ENCODE assay signal across 8 cellular contexts in genomic region chr1:220487297-220487820, GRCh38. TPM values are rescaled to one million over a fixed set of nuclear protein-coding genes. Genes with fewer than 3 reads are reported as not detected.
DNase-seq lines count a peak whose midpoint lies in the region; ATAC-seq and TF ChIP-seq lines count a peak whose summit lies in the region.

No MANE protein-coding gene starts in this region.

- DNase-seq in DMS153 treated with DMSO at 0.1 percent for 48 hours (lab: John Stamatoyannopoulos, UW; ENCODE audit: unreplicated experiment) = peak; percentile 93
- peak; percentile 20 for DNase-seq in LHCN-M2 (ENCODE audit: low read depth)
- no peak for DNase-seq in WTC11 (ENCODE audit: low spot score)
- DNase-seq in lung microvascular endothelial cell (ENCODE audit: low read depth in 2 of 2) = peak; percentile 71 to 88
- DNase-seq in MM.1S = no peak
- DNase-seq in ecto neural progenitor cell (ENCODE audit: low spot score) = no peak

- H3K4me3 Mint-ChIP-seq in WTC11 = no peak overlapping the region

- no peaks in the 10 kb centered on the region for H3K36me3 Mint-ChIP-seq in WTC11

- H3K4me1 ChIP-seq in MM.1S (ENCODE audit: low read length) = no peaks in the 10 kb centered on the region

- H3K9me3 Mint-ChIP-seq in WTC11 = no peaks in the 10 kb centered on the region

- H3K4me1 Mint-ChIP-seq in WTC11 = peaks cover 10% of the 10 kb centered on the region; the same call in 1 of the 2 replicates

- no peaks in the 10 kb centered on the region for H3K36me3 ChIP-seq in MM.1S (replicated peaks; ENCODE audit: insufficient read depth, low read length)

- no peaks in the 10 kb centered on the region for H3K79me2 ChIP-seq in MM.1S (ENCODE audit: low read length)

- H3K27ac Mint-ChIP-seq in WTC11 = no peak overlapping the region

- no peaks in the 10 kb centered on the region for H3K9me3 ChIP-seq in MM.1S (replicated peaks; ENCODE audit: insufficient read depth, low read length)

- peak; percentile 29; the same call in 1 of the 2 replicates for ATAC-seq in WTC11
- no peak for ATAC-seq in GM21423 (IDR thresholded peaks at IDR 0.05; ENCODE audit: unreplicated experiment)
- no peak for ATAC-seq in GM21390 (IDR thresholded peaks at IDR 0.05; ENCODE audit: unreplicated experiment)

- no peaks in the 10 kb centered on the region for H3K27me3 ChIP-seq in MM.1S (replicated peaks; ENCODE audit: insufficient read depth, low read length)

- CTCF ChIA-PET in WTC11 (lab: Charles Lee) = no interaction called here

- no peak overlapping the region for H3K4me2 ChIP-seq in MM.1S (ENCODE audit: low read depth, low read length)

- H2AFZ ChIP-seq in MM.1S (ENCODE audit: low read length) = no peak overlapping the region

- no peaks in the 10 kb centered on the region for H3K9me2 ChIP-seq in MM.1S (replicated peaks; ENCODE audit: insufficient read depth, low read length)

- POLR2A ChIA-PET in WTC11 (lab: Charles Lee) = no interaction called here

- no peak for TF ChIP-seq CTCF in WTC11 (IDR thresholded peaks at IDR 0.05)
- TF ChIP-seq CTCF in MM.1S (IDR thresholded peaks at IDR 0.05; ENCODE audit: low read length) = no peak

- H3K27ac ChIP-seq in MM.1S (ENCODE audit: low read length) = no peak overlapping the region

- H3K9ac ChIP-seq in MM.1S (ENCODE audit: low read length) = no peak overlapping the region

- H3K27me3 Mint-ChIP-seq in WTC11 (ENCODE audit: low read depth) = no peaks in the 10 kb centered on the region; the same call in 1 of the 2 replicates

- no peak overlapping the region for H3K4me3 ChIP-seq in MM.1S (ENCODE audit: low read length)

- H3F3A ChIP-seq in MM.1S (ENCODE audit: insufficient read depth, low read length) = no peaks in the 10 kb centered on the region

- no peaks in the 10 kb centered on the region for H4K20me1 ChIP-seq in MM.1S (ENCODE audit: insufficient read depth, low read length)

TF ChIP-seq in WTC11, 78 proteins besides CTCF, POLR2A, EP300 and RAD21:
- no peak for TF ChIP-seq ZMAT4 (CRISPR knock-in tag; IDR thresholded peaks at IDR 0.05)
- TF ChIP-seq JAZF1 (CRISPR knock-in tag; IDR thresholded peaks at IDR 0.05) = no peak
- TF ChIP-seq ZBTB43 (CRISPR knock-in tag; IDR thresholded peaks at IDR 0.05) = no peak
- TF ChIP-seq USF1 (CRISPR knock-in tag; IDR thresholded peaks at IDR 0.05) = no peak
- TF ChIP-seq TEAD4 (CRISPR knock-in tag; IDR thresholded peaks at IDR 0.05) = no peak
- no peak for TF ChIP-seq TCF7 (CRISPR knock-in tag; IDR thresholded peaks at IDR 0.05; ENCODE audit: low read depth)
- TF ChIP-seq NFE2L1 (CRISPR knock-in tag; IDR thresholded peaks at IDR 0.05) = no peak
- TF ChIP-seq NFATC4 (CRISPR knock-in tag; IDR thresholded peaks at IDR 0.05) = no peak
- no peak for TF ChIP-seq ATF1 (CRISPR knock-in tag; IDR thresholded peaks at IDR 0.05)
- no peak for TF ChIP-seq E2F4 (CRISPR knock-in tag; IDR thresholded peaks at IDR 0.05; ENCODE audit: borderline replicate concordance, low read depth)
- no peak for TF ChIP-seq GRHL2 (CRISPR knock-in tag; IDR thresholded peaks at IDR 0.05; ENCODE audit: insufficient replicate concordance, severe bottlenecking)
- no peak for TF ChIP-seq AFF4 (CRISPR knock-in tag; IDR thresholded peaks at IDR 0.05; ENCODE audit: borderline replicate concordance)

RNA-seq across cellular contexts. Expression of gene MARK1, which starts 40.6 kb away (rescaled TPM):
- total RNA-seq in LHCN-M2 (2014; rRNA removed) (not detected in 2 replicates), WTC11 (2021) (13.9 to 18.6 TPM (median 14.6 TPM) in 3 replicates), lung microvascular endothelial cell (0.65 and 2.2 TPM in 2 replicates)
- polyA plus RNA-seq in LHCN-M2 (2012) = not detected

Comparison
In these comparisons a context has a peak if more than half of its experiments do, and no peak if none do; other contexts are left out.
1. DNase-seq: peak in DMS153 treated with DMSO at 0.1 percent for 48 hours (single experiment), LHCN-M2 (single experiment) and lung microvascular endothelial cell (2 of 2); none in WTC11 (single experiment), MM.1S (single experiment) and ecto neural progenitor cell (single experiment).